In genomic region chr11:61679893-61680621, GRCh38 we compare ENCODE assay signal across 9 cellular contexts. TPM values are rescaled to one million over a fixed set of nuclear protein-coding genes. Genes with fewer than 3 reads are reported as not detected.
DNase-seq lines count a peak whose midpoint lies in the region; ATAC-seq, FAIRE-seq and TF ChIP-seq lines count a peak whose summit lies in the region.
"Had no signal": no experiment of that assay in that cellular context is flagged by ENCODE, and none has a peak within 500 bp of the region (broad histone marks: within the 10 kb centered on the region; RNA-seq: fewer than 3 reads in every experiment).

DAGLA (plus strand) TSS chr11:61680391; CDS start chr11:61720156, 39,765 bp downstream.

- no peak within 1 kb of the TSS for H3K27ac Mint-ChIP-seq in CD4-positive, alpha-beta T cell

- H2AFZ ChIP-seq in H1 (ENCODE audit: low read length) = peak within 1 kb of the TSS; percentile 81; the same call in 1 of the 2 replicates

- H3K9me3 Mint-ChIP-seq in CD4-positive, alpha-beta T cell = no peaks in the 10 kb centered on the region

- no peak within 1 kb of the TSS for H4K5ac ChIP-seq in H1 (ENCODE audit: insufficient read length, low read depth, low read length)

- no peak within 1 kb of the TSS for H3K27ac ChIP-seq in CD4-positive, alpha-beta T cell (ENCODE audit: low read depth, low read length)
- H3K27ac ChIP-seq in H1 (ENCODE audit: low read depth, low read length) = no peak within 1 kb of the TSS
- H3K27ac ChIP-seq in mesodermal cell (ENCODE audit: low read depth, low read length, severe bottlenecking) = peak within 1 kb of the TSS; percentile 23

- H4K91ac ChIP-seq in H1 (replicated peaks; ENCODE audit: insufficient read length, low read length) = peak within 1 kb of the TSS; percentile 25

- no peak within 1 kb of the TSS for H3K23ac ChIP-seq in H1 (ENCODE audit: insufficient read length)

- peak within 1 kb of the TSS; percentile 48; the same call in 1 of the 2 replicates for H3K18ac ChIP-seq in H1 (ENCODE audit: extremely low read depth, low read length)

- H2BK12ac ChIP-seq in H1 (ENCODE audit: low read depth, low read length) = 0 out of 2 replicates have a peak within 1 kb of the TSS, but pooled peaks have one; percentile 5

- H3K36me3 ChIP-seq in H1 (ENCODE audit: control insufficient read depth in 2 of 4, insufficient read depth in 4 of 4, low read length in 3 of 4) (no peaks in the 10 kb centered on the region), mesodermal cell (ENCODE audit: control insufficient read depth, insufficient read depth, low read length) (no peaks in the 10 kb centered on the region)

- H2BK15ac ChIP-seq in H1 (ENCODE audit: low read length) = peak within 1 kb of the TSS; percentile 81; the same call in 1 of the 2 replicates

- no peak within 1 kb of the TSS for H3K14ac ChIP-seq in H1 (ENCODE audit: insufficient read length)

- peak within 1 kb of the TSS in 1 of 4 experiments; percentile 56; a peak in 1 of 7 replicates for H3K9ac ChIP-seq in H1 (replicated peaks in 1 of 4; ENCODE audit: extremely low read depth in 1 of 4, low read depth in 3 of 4, low read length in 3 of 4)

- TF ChIP-seq RAD21 in H1 (IDR thresholded peaks at IDR 0.05 in 1 of 2, conservative IDR thresholded peaks at IDR 0.05 in 1 of 2; ENCODE audit: low read depth in 2 of 2, low read length in 2 of 2) = peak; percentile 53 to 71

- peak; percentile 50 to 87 (median 73) for DNase-seq in CD4-positive, alpha-beta T cell
- DNase-seq in H54 (ENCODE audit: insufficient read length, low spot score) (peak; percentile 78), NCI-H460 (ENCODE audit: extremely low read depth, low read depth) (peak; percentile 26), H1 (ENCODE audit: low read depth in 1 of 2, low spot score in 2 of 2) (peak in 1 of 2 experiments; percentile 90)
- peak; percentile 42 to 72 for DNase-seq in activated CD8-positive, alpha-beta memory T cell treated with anti-CD3 and anti-CD28 coated beads for 1 hour (ENCODE audit: extremely low read depth in 1 of 2, low read depth in 1 of 2)
- DNase-seq in stimulated activated CD8-positive, alpha-beta memory T cell treated with anti-CD3 and anti-CD28 coated beads, Interleukin-15, amount 100 ng/mL, for 1 hour (ENCODE audit: low read depth) = peak; percentile 56

- H2AK5ac ChIP-seq in H1 (ENCODE audit: low read depth, low read length) = no peak within 1 kb of the TSS

- H3K27me3 ChIP-seq in CD4-positive, alpha-beta T cell (ENCODE audit: control insufficient read depth, insufficient read depth, low read length) = peaks cover 3% of the 10 kb centered on the region
- peaks cover 0 to 19% (median 12%) of the 10 kb centered on the region in 4 experiments; a peak in 5 of 7 replicates for H3K27me3 ChIP-seq in H1 (replicated peaks in 1 of 4; ENCODE audit: control insufficient read depth in 3 of 4, extremely low read depth in 1 of 4, insufficient read depth in 3 of 4, low read length in 3 of 4)

- FAIRE-seq in H54 (lab: Jason Lieb, UNC) (no peak), H1 (lab: Jason Lieb, UNC) (no peak)
- FAIRE-seq: TTC549 had no signal

- peak; percentile 78 for TF ChIP-seq CTCF in CD4-positive, alpha-beta T cell (IDR thresholded peaks at IDR 0.05)
- peak; percentile 86 to 99 (median 87) for TF ChIP-seq CTCF in H1 (IDR thresholded peaks at IDR 0.05; ENCODE audit: control extremely low read depth in 1 of 3, insufficient read depth in 1 of 3, low read depth in 1 of 3, low read length in 3 of 3)

- H3K79me1 ChIP-seq in H1 (ENCODE audit: low read depth, low read length) = no peaks in the 10 kb centered on the region

- peak; percentile 72 for ATAC-seq in CD4-positive, alpha-beta T cell (ENCODE audit: poor library complexity)
- ATAC-seq in GM19324 (IDR thresholded peaks at IDR 0.05; ENCODE audit: low FRiP score, unreplicated experiment) = no peak

- intact Hi-C loops in CD4-positive, alpha-beta T cell (cut with DNase I, micrococcal nuclease) = loop anchor here (1.0 to 5.0 kb wide), 4 partner anchors 15 to 442 kb away; partner anchors contain the start of genes INCENP (in 1 of the 2) and SYT7 (in 1 of the 2)

- peak within 1 kb of the TSS in 1 of 2 experiments; percentile 69; a peak in 3 of 4 replicates for H3K4me2 ChIP-seq in H1 (ENCODE audit: insufficient read depth in 1 of 2, low read depth in 2 of 2, low read length in 2 of 2)

- POLR2A ChIA-PET in CD4-positive, alpha-beta T cell (lab: Charles Lee) = interaction anchor here (1.0 to 2.1 kb wide), 2 partner anchors 53 to 54 kb away, joined by 4 to 10 read pairs; no protein-coding TSS in a partner anchor
- POLR2A ChIA-PET in H1 (lab: Charles Lee; ENCODE audit: partially characterized antibody) = no interaction called here

- 12% methylated on average over 37 of the region's 84 CpGs; no CpG with 5 or more reads in 1 of the 2 experiments for WGBS in H1 (ENCODE audit: extremely low coverage in 1 of 2, insufficient coverage in 1 of 2, insufficient read length in 1 of 2, insufficient replicate concordance in 2 of 2, low coverage in 1 of 2, low lambda C conversion rate in 2 of 2, missing lambda C conversion rate in 1 of 2), 2 experiments
- WGBS in mesodermal cell (ENCODE audit: insufficient coverage in 2 of 2), 2 experiments = 9 to 10% methylated on average over 43 to 64 of the region's 84 CpGs

- H2BK20ac ChIP-seq in H1 (ENCODE audit: low read length) = peak within 1 kb of the TSS; percentile 48; the same call in 1 of the 2 replicates

- H3K4me3 Mint-ChIP-seq in CD4-positive, alpha-beta T cell = peak within 1 kb of the TSS; percentile 77

- peak within 1 kb of the TSS; percentile 20; the same call in 1 of the 2 replicates for H4K8ac ChIP-seq in H1 (ENCODE audit: extremely low read depth, insufficient read depth, low read length)

- no peaks in the 10 kb centered on the region for H3K4me1 Mint-ChIP-seq in CD4-positive, alpha-beta T cell (ENCODE audit: low read depth)

- H3K79me2 ChIP-seq in H1 (ENCODE audit: control insufficient read depth in 1 of 2, insufficient read depth in 2 of 2, low read length in 2 of 2) = no peaks in the 10 kb centered on the region

- 0 out of 3 replicates have a peak, but pooled peaks of 1 of the 2 experiments have one; percentile 3 for TF ChIP-seq EP300 in H1 (IDR thresholded peaks at IDR 0.05; ENCODE audit: borderline replicate concordance in 1 of 2, low read depth in 2 of 2, low read length in 2 of 2)

- CTCF ChIA-PET in CD4-positive, alpha-beta T cell (lab: Charles Lee) = interaction anchor here (1.1 to 2.0 kb wide), 2 partner anchors 53 kb away, joined by 8 to 22 read pairs; no protein-coding TSS in a partner anchor
- CTCF ChIA-PET in H1 (lab: Charles Lee; ENCODE audit: partially characterized antibody) = interaction anchor here (0.6 to 4.4 kb wide), 9 partner anchors 12 to 330 kb away, joined by 3 to 46 read pairs (median 6); no protein-coding TSS in a partner anchor

- peaks cover 2% of the 10 kb centered on the region; the same call in 1 of the 2 replicates for H3K23me2 ChIP-seq in H1 (ENCODE audit: low read depth, low read length)

- no peaks in the 10 kb centered on the region for H3K9me3 ChIP-seq in CD4-positive, alpha-beta T cell (ENCODE audit: control insufficient read depth, low read length)
- no peaks in the 10 kb centered on the region for H3K9me3 ChIP-seq in H1 (ENCODE audit: insufficient read depth in 2 of 2, low read depth in 1 of 2, low read length in 1 of 2)
- no peaks in the 10 kb centered on the region for H3K9me3 ChIP-seq in mesodermal cell (ENCODE audit: control insufficient read depth, low read length)

- peaks cover 24% of the 10 kb centered on the region for H3K27me3 Mint-ChIP-seq in CD4-positive, alpha-beta T cell

- H2BK5ac ChIP-seq in H1 (ENCODE audit: low read depth, low read length) = no peak within 1 kb of the TSS

- H3K4me1 ChIP-seq in H1 (replicated peaks in 1 of 4; ENCODE audit: control insufficient read depth in 3 of 4, insufficient read depth in 4 of 4, low read length in 3 of 4) (peaks cover 0 to 12% (median 4%) of the 10 kb centered on the region in 4 experiments; a peak in 5 of 7 replicates), mesodermal cell (ENCODE audit: control insufficient read depth, insufficient read depth, low read length, poor library complexity, severe bottlenecking) (peaks cover 29% of the 10 kb centered on the region)

- TF ChIP-seq POLR2A in H54 (IDR thresholded peaks at IDR 0.05; ENCODE audit: low read depth, low read length) (peak; percentile 32; the same call in 1 of the 2 replicates), H1 (IDR thresholded peaks at IDR 0.05; ENCODE audit: control extremely low read depth in 1 of 2, low read depth in 2 of 2, low read length in 2 of 2) (no peak)

- no peak within 1 kb of the TSS for H3K56ac ChIP-seq in H1 (replicated peaks; ENCODE audit: insufficient read length, low read depth, low read length)

- no peaks in the 10 kb centered on the region for H3K36me3 Mint-ChIP-seq in CD4-positive, alpha-beta T cell (ENCODE audit: low read depth)

- H2BK120ac ChIP-seq in H1 (replicated peaks; ENCODE audit: low read depth, low read length) = no peak within 1 kb of the TSS

- H3K4me3 ChIP-seq in H1 (ENCODE audit: extremely low read depth in 1 of 4, insufficient read depth in 2 of 4, low read depth in 3 of 4, low read length in 4 of 4) (peak within 1 kb of the TSS; percentile 6 to 50 (median 26)), mesodermal cell (ENCODE audit: extremely low read depth, insufficient read depth, low read length, poor library complexity, severe bottlenecking) (peak within 1 kb of the TSS; percentile 38)

- no peak within 1 kb of the TSS for H3K4ac ChIP-seq in H1 (replicated peaks; ENCODE audit: insufficient read length, low read depth, low read length)

- H4K20me1 ChIP-seq in H1 (replicated peaks in 1 of 2; ENCODE audit: control insufficient read depth in 1 of 2, insufficient read depth in 2 of 2, low read length in 2 of 2) = no peaks in the 10 kb centered on the region

TF ChIP-seq in H1, 55 proteins besides CTCF, POLR2A, EP300 and RAD21 (continues in another document):
- TF ChIP-seq GABPA (IDR thresholded peaks at IDR 0.05; ENCODE audit: borderline replicate concordance, insufficient read depth, low read length) = no peak

RNA-seq across cellular contexts. Expression of gene DAGLA, which starts in this region (rescaled TPM):
- under 1 TPM; 0.52 to 0.73 TPM for total RNA-seq in CD4-positive, alpha-beta T cell
- 0.52 TPM in 2 replicates for total RNA-seq in NCI-H460 (2014; rRNA removed; shearing (Covaris generic))
- polyA plus RNA-seq in NCI-H460 (2014; cell fraction: nucleus; rRNA removed) = 0.98 and 1.0 TPM in 2 replicates
- total RNA-seq in H1 (2021; fragmentation: NEBNext Ultra II Directional; extraction: Animal tissue kit (Norgen Biotek cat#: 25700)) = 6.4 and 6.6 TPM in 2 replicates
- polyA plus RNA-seq in H1 (2011; rRNA removed) = 3.6 and 5.3 TPM in 2 replicates
- polyA plus RNA-seq in H1 (2011; cell fraction: cytosol; rRNA removed) = 2.8 TPM
- polyA plus RNA-seq in H1 (2011; cell fraction: nucleus; rRNA removed) = 10.3 TPM
- 3.3 to 5.4 TPM (median 4.5 TPM) in 4 replicates for polyA plus RNA-seq in H1 (2012, experiment 1 of 2)
- polyA plus RNA-seq in H1 (2012, experiment 2 of 2) = 3.2 TPM
- polyA plus RNA-seq in H1 (2013, experiment 1 of 2) = 4.8 TPM
- polyA plus RNA-seq in H1 (2013, experiment 2 of 2) = 5.2 TPM
- polyA minus RNA-seq in H1 (2011; rRNA and poly(A)+ RNA removed) = 4.6 and 5.2 TPM in 2 replicates
- 3.5 TPM for polyA minus RNA-seq in H1 (2011; cell fraction: cytosol; rRNA and poly(A)+ RNA removed)
- 8.3 TPM for polyA minus RNA-seq in H1 (2011; cell fraction: nucleus; rRNA and poly(A)+ RNA removed)
- 4.2 TPM for polyA plus RNA-seq in mesodermal cell (2013, experiment 1 of 2)
- polyA plus RNA-seq in mesodermal cell (2013, experiment 2 of 2) = 3.7 TPM

Comparison
In these comparisons a context has a peak if more than half of its experiments do, and no peak if none do; other contexts are left out.
1. Peak in DNase-seq and ATAC-seq in CD4-positive, alpha-beta T cell; RNA of the gene not detected or under 1 TPM.